14 cellular contexts compared by ENCODE assay signal in genomic region chr2:224764565-224765236, GRCh38. TPM values are rescaled to one million over a fixed set of nuclear protein-coding genes. Genes with fewer than 3 reads are reported as not detected.
DNase-seq lines count a peak whose midpoint lies in the region; ATAC-seq lines count a peak whose summit lies in the region.
"Had no signal": no experiment of that assay in that cellular context is flagged by ENCODE, and none has a peak within 500 bp of the region (broad histone marks: within the 10 kb centered on the region; RNA-seq: fewer than 3 reads in every experiment).

No MANE protein-coding gene starts in this region.

- H3K4me3 ChIP-seq in aorta (ENCODE audit: low read length in 2 of 2): no peak overlapping the region

- H3K27me3 ChIP-seq in aorta (ENCODE audit: control insufficient read depth in 1 of 2, insufficient read depth in 2 of 2, low read length in 1 of 2): no peaks in the 10 kb centered on the region

- no peak overlapping the region for H3K27ac ChIP-seq in aorta (ENCODE audit: low read depth in 1 of 2, low read length in 2 of 2)

- DNase-seq in germinal center (ENCODE audit: low spot score) (peak; percentile 60), DMS153 (lab: John Stamatoyannopoulos, UW) (no peak), aorta (no peak)
- DNase-seq in stimulated activated CD4-positive, alpha-beta T cell treated with anti-CD3 and anti-CD28 coated beads, Interleukin-12 subunit alpha, Interleukin-12 subunit beta, amount 100 ng/mL, for 4 hours: no peak
- DNase-seq: dermis blood vessel endothelial cell; GDM1; hippocampal formation; NCI-H1417; stimulated activated CD4-positive, alpha-beta T cell treated with anti-CD3 and anti-CD28 coated beads, Interleukin-1b, Interleukin-23, amount 100 ng/mL, for 48 hours had no signal

- no peaks in the 10 kb centered on the region for H3K9me3 ChIP-seq in aorta (ENCODE audit: control insufficient read depth, low read length)

- WGBS in aorta, 2 donors: 92 to 98% methylated on average over 2 of the region's 2 CpGs

- peak; percentile 67 for ATAC-seq in GM18867 (IDR thresholded peaks at IDR 0.05; ENCODE audit: unreplicated experiment)
- ATAC-seq in GM21515 (IDR thresholded peaks at IDR 0.05; ENCODE audit: unreplicated experiment): peak; percentile 73
- peak; percentile 71 for ATAC-seq in HG03457 (IDR thresholded peaks at IDR 0.05; ENCODE audit: unreplicated experiment)
- ATAC-seq in GM19035 (IDR thresholded peaks at IDR 0.05; ENCODE audit: unreplicated experiment): no peak
- no peak for ATAC-seq in aorta (ENCODE audit: low FRiP score)

- no peaks in the 10 kb centered on the region for H3K4me1 ChIP-seq in aorta (ENCODE audit: control insufficient read depth in 1 of 2, insufficient read depth in 2 of 2, low read length in 2 of 2)

- H3K36me3 ChIP-seq in aorta (ENCODE audit: control insufficient read depth in 1 of 2, insufficient read depth in 2 of 2, low read length in 1 of 2): peaks cover 4 to 11% of the 10 kb centered on the region in 2 donors

- intact Hi-C loops in aorta (cut with DNase I): no loop called here

RNA-seq across cellular contexts. Expression of gene CCDC195, which starts 48.5 kb away (rescaled TPM):
- not detected for total RNA-seq in aorta
- polyA plus RNA-seq in aorta: not detected
- total RNA-seq: dermis blood vessel endothelial cell, myocyte had no signal

Comparison
In these comparisons a context has a peak if more than half of its experiments do, and no peak if none do; other contexts are left out.
1. ATAC-seq: peak in GM18867 (single experiment), GM21515 (single experiment) and HG03457 (single experiment); none in GM19035 (single experiment) and aorta (single experiment).